ENCODE assay signal across 11 cellular contexts in genomic region chr15:27036210-27036609, GRCh38.
"Had no signal": no experiment of that assay in that cellular context is flagged by ENCODE, and none has a peak within 500 bp of the region (broad histone marks: within the 10 kb centered on the region; RNA-seq: fewer than 3 reads in every experiment).

No MANE protein-coding gene starts in this region.

- DNase-seq: GM23248, GOT3, H7, H9, HCEC 1CT, HFFc6 had no signal

- ATAC-seq: GM23338, HCT116 had no signal

- H3K4me1 ChIP-seq: HAP-1 had no signal

- H3K36me3 ChIP-seq: HAP-1 had no signal

- FAIRE-seq: H1, H54 had no signal

- H3K27ac ChIP-seq: GM23248 had no signal

- H3K9ac ChIP-seq: GM23248 had no signal

- H3K9me3 ChIP-seq: HAP-1 had no signal

- H3K4me3 ChIP-seq: GM23248, GM23338, HAP-1 had no signal
